8 cellular contexts compared by ENCODE assay signal in the genomic region with DNA sequence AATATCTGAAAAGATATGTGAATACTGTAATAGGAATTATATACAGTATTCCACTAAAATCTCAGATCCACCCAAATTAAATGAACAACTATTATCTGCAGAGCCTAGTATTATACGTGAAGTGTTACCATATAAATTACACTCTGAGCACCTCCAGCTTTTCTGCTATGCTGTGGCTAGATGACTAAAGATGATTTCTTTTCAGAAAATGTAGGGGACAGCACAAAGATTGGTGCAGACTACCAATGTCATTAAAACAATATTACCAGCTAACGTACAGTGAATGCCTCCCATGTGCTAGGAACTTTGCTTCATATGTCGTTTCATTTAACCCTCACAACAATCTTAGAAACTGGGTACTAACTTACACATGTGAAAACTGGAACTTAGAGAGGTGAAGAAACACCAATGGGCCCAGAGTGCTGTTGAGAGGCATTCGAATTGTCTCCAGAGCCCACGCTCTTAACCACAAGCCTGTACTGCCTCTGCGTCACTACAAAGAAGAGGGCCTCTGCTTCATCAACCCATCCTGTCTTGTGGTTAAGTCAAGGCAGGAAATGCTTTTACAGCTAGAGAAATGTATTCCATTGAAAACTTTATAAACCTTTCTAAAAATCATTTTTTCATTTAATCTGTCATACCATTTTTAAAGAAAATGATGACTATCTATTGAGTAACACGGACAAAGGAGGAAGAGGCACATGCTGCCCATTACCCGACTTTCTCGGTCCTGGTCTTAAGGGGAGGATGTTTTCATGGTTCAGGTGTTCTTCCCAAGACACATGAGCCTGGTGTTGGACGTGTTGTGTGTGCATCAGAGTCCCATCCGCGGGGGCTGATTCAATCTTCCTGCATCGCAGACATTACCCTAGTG. TPM values are rescaled to one million over a fixed set of nuclear protein-coding genes. Genes with fewer than 3 reads are reported as not detected.
DNase-seq lines count a peak whose midpoint lies in the region; ATAC-seq and TF ChIP-seq lines count a peak whose summit lies in the region.

No MANE protein-coding gene starts in this region.

- H3K36me3 ChIP-seq in BE2C = no peaks in the 10 kb centered on the region

- no peaks in the 10 kb centered on the region; the same call in 1 of the 2 replicates for H3K27me3 ChIP-seq in BE2C

- no peak overlapping the region for H3K27ac Mint-ChIP-seq in chondrocyte (ENCODE audit: unreplicated experiment)

- H3K9me3 ChIP-seq in BE2C = no peaks in the 10 kb centered on the region

- no peaks in the 10 kb centered on the region for H3K4me1 Mint-ChIP-seq in chondrocyte (ENCODE audit: low read depth)

- no peak overlapping the region for H3K4me3 ChIP-seq in BE2C (ENCODE audit: low read depth, low read length)

- TF ChIP-seq CTCF in chondrocyte (IDR thresholded peaks at IDR 0.05) (no peak), BE2C (IDR thresholded peaks at IDR 0.05; ENCODE audit: low read depth, low read length) (no peak)

- H3K27me3 Mint-ChIP-seq in chondrocyte (ENCODE audit: low read depth) = peaks cover 3% of the 10 kb centered on the region

- H3K4me3 Mint-ChIP-seq in chondrocyte (ENCODE audit: unreplicated experiment) = no peak overlapping the region

- no peaks in the 10 kb centered on the region for H3K9me3 Mint-ChIP-seq in chondrocyte (ENCODE audit: low read depth)

- no peaks in the 10 kb centered on the region for H3K36me3 Mint-ChIP-seq in chondrocyte (ENCODE audit: low read depth)

- H3K4me1 ChIP-seq in BE2C = no peaks in the 10 kb centered on the region

- ATAC-seq in GM18909 (IDR thresholded peaks at IDR 0.05; ENCODE audit: poor library complexity, unreplicated experiment) (peak; percentile 91), HG03064 (IDR thresholded peaks at IDR 0.05; ENCODE audit: low read depth, unreplicated experiment) (peak; percentile 85)

- peak in 4 of 5 experiments; percentile 32 to 98 (median 72) for DNase-seq in T-helper 2 cell
- peak; percentile 88 for DNase-seq in central memory CD4-positive, alpha-beta T cell
- DNase-seq in stimulated activated CD4-positive, alpha-beta T cell treated with anti-CD3 and anti-CD28 coated beads, TNF-alpha, amount 100 ng/mL, for 1 hour (ENCODE audit: low read depth in 3 of 3, low spot score in 1 of 3) = peak; percentile 18 to 38 (median 28)
- DNase-seq in chondrocyte (ENCODE audit: low spot score) = no peak
- no peak for DNase-seq in globus pallidus (ENCODE audit: low spot score)
- no peak for DNase-seq in BE2C

RNA-seq across cellular contexts. Expression of gene GPR65, which starts 1.3 kb away (rescaled TPM):
- total RNA-seq in chondrocyte = not detected in 3 replicates
- polyA plus RNA-seq in BE2C (2012; ENCODE audit: insufficient read depth, insufficient read length, low read depth) = not detected

RNA-seq across cellular contexts. Expression of gene GALC, which starts 13.2 kb away (rescaled TPM):
- 11.1 to 18.0 TPM (median 12.3 TPM) in 3 replicates for total RNA-seq in chondrocyte
- polyA plus RNA-seq in BE2C (2012; ENCODE audit: insufficient read depth, insufficient read length, low read depth) = 14.7 TPM

Comparison
In these comparisons a context has a peak if more than half of its experiments do, and no peak if none do; other contexts are left out.
1. DNase-seq: peak in T-helper 2 cell (4 of 5), central memory CD4-positive, alpha-beta T cell (single experiment) and stimulated activated CD4-positive, alpha-beta T cell treated with anti-CD3 and anti-CD28 coated beads, TNF-alpha, amount 100 ng/mL, for 1 hour (3 of 3); none in chondrocyte (single experiment), globus pallidus (single experiment) and BE2C (single experiment).